10 cellular contexts compared by ENCODE assay signal in the genomic region with DNA sequence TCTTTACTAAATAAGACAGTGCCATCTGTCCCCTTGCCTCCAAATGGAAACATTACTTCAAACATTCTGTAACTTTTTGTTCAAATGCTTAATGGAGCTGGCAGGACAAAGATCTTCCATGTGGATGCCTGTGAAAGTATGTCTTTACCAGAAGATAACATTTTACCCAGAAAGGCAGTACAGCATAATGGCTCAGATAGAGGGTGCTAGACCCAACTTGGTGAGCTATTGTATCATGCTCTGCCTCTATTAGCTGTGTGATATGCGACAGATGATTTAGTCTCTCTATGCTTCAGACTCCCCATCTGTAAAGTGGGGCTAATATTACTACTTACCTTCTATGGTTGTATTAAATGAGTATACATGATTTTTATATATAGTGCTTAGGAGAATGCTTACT. TPM values are rescaled to one million over a fixed set of nuclear protein-coding genes. Genes with fewer than 3 reads are reported as not detected.
DNase-seq lines count a peak whose midpoint lies in the region; ATAC-seq, FAIRE-seq and TF ChIP-seq lines count a peak whose summit lies in the region.
"Had no signal": no experiment of that assay in that cellular context is flagged by ENCODE, and none has a peak within 500 bp of the region (broad histone marks: within the 10 kb centered on the region; RNA-seq: fewer than 3 reads in every experiment).

No MANE protein-coding gene starts in this region.

- H3K9me2 ChIP-seq in HCT116 (ENCODE audit: insufficient read depth), result no peaks in the 10 kb centered on the region

- RAD21 ChIA-PET in HCT116 (lab: Charles Lee; ENCODE audit: low non-redundant PET in 1 of 2, low total read pairs in 2 of 2, uncharacterized antibody in 2 of 2, unreplicated experiment in 2 of 2), result no interaction called here

- no peaks in the 10 kb centered on the region for H4K20me1 ChIP-seq in HCT116 (ENCODE audit: insufficient read depth)
- no peaks in the 10 kb centered on the region for H4K20me1 ChIP-seq in keratinocyte (ENCODE audit: control insufficient read depth, extremely low read depth, insufficient read depth, low read length)

- H3K9me1 ChIP-seq in keratinocyte (ENCODE audit: control insufficient read depth, extremely low read depth, insufficient read depth, low read length), result no peaks in the 10 kb centered on the region

- H3K27me3 Mint-ChIP-seq in CD8-positive, alpha-beta T cell (ENCODE audit: low read depth), result no peaks in the 10 kb centered on the region
- H3K27me3 Mint-ChIP-seq in T-helper 17 cell, result peaks cover 6% of the 10 kb centered on the region

- in situ Hi-C loops in GM13976 (cut with MboI; ENCODE audit: low sequenced_read_pairs, unreplicated experiment), result no loop called here

- H3K9me3 Mint-ChIP-seq in CD8-positive, alpha-beta T cell, result no peaks in the 10 kb centered on the region

- H3K36me3 Mint-ChIP-seq in CD8-positive, alpha-beta T cell, result no peaks in the 10 kb centered on the region
- peaks cover 5% of the 10 kb centered on the region for H3K36me3 Mint-ChIP-seq in T-helper 17 cell (ENCODE audit: low read depth)

- TF ChIP-seq CTCF in CD8-positive, alpha-beta T cell (IDR thresholded peaks at IDR 0.05), result no peak
- TF ChIP-seq CTCF in HCT116 (IDR thresholded peaks at IDR 0.05 in 2 of 3, conservative IDR thresholded peaks at IDR 0.05 in 1 of 3; ENCODE audit: borderline replicate concordance in 1 of 3, insufficient read depth in 1 of 3, low read depth in 2 of 3, low read length in 2 of 3), result peak; percentile 3 to 33 (median 26); a peak in 2 of 6 replicates
- TF ChIP-seq CTCF in keratinocyte (optimal IDR thresholded peaks at IDR 0.05 in 1 of 3, IDR thresholded peaks at IDR 0.05 in 1 of 3, conservative IDR thresholded peaks at IDR 0.05 in 1 of 3; ENCODE audit: extremely low read depth in 1 of 3, insufficient read depth in 2 of 3, low read length in 3 of 3), result peak in 2 of 3 experiments; percentile 18 to 25
- no peak for TF ChIP-seq CTCF in GM13976 (IDR thresholded peaks at IDR 0.05; ENCODE audit: borderline replicate concordance, control extremely low read depth, extremely low read depth, insufficient read depth, missing control alignments)

- H3K9ac ChIP-seq in HCT116 (ENCODE audit: low read length), result no peak overlapping the region
- H3K9ac ChIP-seq in keratinocyte (ENCODE audit: control insufficient read depth, extremely low read depth, insufficient read depth, low read length), result no peak overlapping the region

- no peak overlapping the region for H3K27ac Mint-ChIP-seq in CD8-positive, alpha-beta T cell
- H3K27ac Mint-ChIP-seq in T-helper 17 cell, result peak overlapping the region; percentile 71

- no peak overlapping the region for H3K4me2 ChIP-seq in HCT116 (ENCODE audit: low read length)
- no peak overlapping the region for H3K4me2 ChIP-seq in keratinocyte (ENCODE audit: control insufficient read depth, extremely low read depth, insufficient read depth, low read depth, low read length)

- no peak overlapping the region for H3K27ac ChIP-seq in CD8-positive, alpha-beta T cell (ENCODE audit: low read depth, low read length)
- H3K27ac ChIP-seq in HCT116 (ENCODE audit: low read depth, low read length) (no peak overlapping the region), keratinocyte (ENCODE audit: control insufficient read depth, insufficient read depth, low read length) (no peak overlapping the region)
- H3K27ac ChIP-seq: esophagus muscularis mucosa, SK-N-MC had no signal

- H3K9me3 ChIP-seq in CD8-positive, alpha-beta T cell (ENCODE audit: low read length), result no peaks in the 10 kb centered on the region
- no peaks in the 10 kb centered on the region for H3K9me3 ChIP-seq in HCT116 (ENCODE audit: control insufficient read depth in 1 of 2, insufficient read depth in 1 of 2, low read depth in 1 of 2, low read length in 2 of 2)
- no peaks in the 10 kb centered on the region for H3K9me3 ChIP-seq in T-helper 17 cell (ENCODE audit: control insufficient read depth, low read length, poor library complexity, severe bottlenecking)
- H3K9me3 ChIP-seq in keratinocyte (ENCODE audit: control insufficient read depth, low read depth, low read length), result no peaks in the 10 kb centered on the region
- H3K9me3 ChIP-seq: esophagus muscularis mucosa had no signal

- DNase-seq in CD8-positive, alpha-beta T cell, result no peak
- DNase-seq in HCT116 (ENCODE audit: low read depth, low spot score) (no peak), T-helper 17 cell (no peak), keratinocyte (ENCODE audit: low read depth, low spot score) (no peak), LoVo (ENCODE audit: low spot score) (no peak), GM13976 (ENCODE audit: low spot score) (no peak), midbrain (lab: John Stamatoyannopoulos, UW) (no peak), HuH-7 (ENCODE audit: low spot score) (no peak)

- FAIRE-seq in keratinocyte (lab: Jason Lieb, UNC), result no peak

- peak; percentile 40 for ATAC-seq in CD8-positive, alpha-beta T cell
- ATAC-seq in HCT116, result peak; percentile 54; the same call in 1 of the 2 replicates
- peak; percentile 49 for ATAC-seq in T-helper 17 cell

- TF ChIP-seq POLR2A in HCT116 (IDR thresholded peaks at IDR 0.05; ENCODE audit: borderline replicate concordance, extremely low read depth, insufficient read depth, insufficient read length), result no peak

- H3K27me3 ChIP-seq in CD8-positive, alpha-beta T cell (ENCODE audit: insufficient read depth, low read length), result no peaks in the 10 kb centered on the region
- H3K27me3 ChIP-seq in HCT116 (ENCODE audit: insufficient read depth, low read length) (no peaks in the 10 kb centered on the region), keratinocyte (ENCODE audit: control insufficient read depth, extremely low read depth, insufficient read depth, low read length) (no peaks in the 10 kb centered on the region)
- H3K27me3 ChIP-seq: esophagus muscularis mucosa had no signal

- TF ChIP-seq RAD21 in HCT116 (IDR thresholded peaks at IDR 0.05; ENCODE audit: low read depth), result peak; percentile 35

- intact Hi-C loops in CD8-positive, alpha-beta T cell (cut with DNase I, micrococcal nuclease), result no loop called here
- intact Hi-C loops in HCT116 (cut with micrococcal nuclease), result no loop called here

- dilution Hi-C loops in keratinocyte (cut with MboI; ENCODE audit: extremely low pct_ligation_motif_present, low sequenced_read_pairs), result no loop called here

- no peaks in the 10 kb centered on the region for H3K36me3 ChIP-seq in CD8-positive, alpha-beta T cell (ENCODE audit: insufficient read depth, low read length)
- H3K36me3 ChIP-seq in HCT116 (ENCODE audit: control insufficient read depth in 1 of 2, insufficient read depth in 2 of 2, low read length in 2 of 2) (no peaks in the 10 kb centered on the region), keratinocyte (ENCODE audit: control insufficient read depth in 2 of 2, extremely low read depth in 1 of 2, insufficient read depth in 2 of 2, low read length in 2 of 2) (no peaks in the 10 kb centered on the region)
- H3K36me3 ChIP-seq: esophagus muscularis mucosa had no signal

- no peaks in the 10 kb centered on the region for H3K4me1 ChIP-seq in CD8-positive, alpha-beta T cell (ENCODE audit: insufficient read depth, low read length)
- H3K4me1 ChIP-seq in HCT116 (ENCODE audit: control insufficient read depth in 1 of 2, insufficient read depth in 2 of 2, low read length in 2 of 2) (no peaks in the 10 kb centered on the region), keratinocyte (ENCODE audit: control insufficient read depth, extremely low read depth, insufficient read depth, low read length) (no peaks in the 10 kb centered on the region)
- H3K4me1 ChIP-seq: esophagus muscularis mucosa had no signal

- peaks cover 2% of the 10 kb centered on the region for H3K4me1 Mint-ChIP-seq in CD8-positive, alpha-beta T cell (ENCODE audit: low read depth)
- peaks cover 17% of the 10 kb centered on the region for H3K4me1 Mint-ChIP-seq in T-helper 17 cell

- H2AFZ ChIP-seq in HCT116 (ENCODE audit: low read depth, low read length, poor library complexity, severe bottlenecking) (no peak overlapping the region), keratinocyte (ENCODE audit: control insufficient read depth, low read length) (no peak overlapping the region)

- H3K79me2 ChIP-seq in HCT116 (ENCODE audit: insufficient read depth, low read length) (no peaks in the 10 kb centered on the region), keratinocyte (ENCODE audit: control insufficient read depth, insufficient read depth, low read length) (no peaks in the 10 kb centered on the region)

- no peak overlapping the region for H3K4me3 ChIP-seq in CD8-positive, alpha-beta T cell (ENCODE audit: low read depth, low read length)
- H3K4me3 ChIP-seq in HCT116 (replicated peaks in 1 of 2; ENCODE audit: low read depth in 1 of 2, low read length in 2 of 2) (no peak overlapping the region), keratinocyte (ENCODE audit: control insufficient read depth in 2 of 3, extremely low read depth in 1 of 3, insufficient read depth in 2 of 3, low read depth in 1 of 3, low read length in 3 of 3) (no peak overlapping the region)
- H3K4me3 ChIP-seq: esophagus muscularis mucosa, SK-N-MC had no signal

- H3K4me3 Mint-ChIP-seq in CD8-positive, alpha-beta T cell, result no peak overlapping the region
- no peak overlapping the region for H3K4me3 Mint-ChIP-seq in T-helper 17 cell

- BruUV-seq in HCT116 (replicated peaks; lab: Mats Ljungman, UMichigan), result no TSS peak

- POLR2A ChIA-PET in CD8-positive, alpha-beta T cell (lab: Charles Lee), result no interaction called here
- POLR2A ChIA-PET in HCT116 (lab: Charles Lee), result no interaction called here

- CTCF ChIA-PET in CD8-positive, alpha-beta T cell (lab: Charles Lee), result interaction anchor here (1.0 kb wide), 1 partner anchor 13 kb away, joined by 3 read pairs; no protein-coding TSS in a partner anchor
- CTCF ChIA-PET in HCT116 (lab: Charles Lee), result interaction anchor here (1.3 kb wide), 1 partner anchor 9 kb away, joined by 4 read pairs; no protein-coding TSS in a partner anchor

RNA-seq across cellular contexts. Expression of a gene that starts 8.8 kb away (rescaled TPM):
- under 1 TPM; 0.56 to 0.68 TPM for total RNA-seq in CD8-positive, alpha-beta T cell
- total RNA-seq in HCT116 (2021; ENCODE audit: unreplicated experiment) (8.9 TPM), T-helper 17 cell (1 to 10 TPM in 1 of 2 donors, under 1 TPM in 1; 0.77 to 2.0 TPM)
- 5.8 and 5.9 TPM in 2 replicates for polyA plus RNA-seq in HCT116 (2012)
- 0.23 to 0.81 TPM (median 0.76 TPM) in 3 replicates for polyA plus RNA-seq in keratinocyte
- 1.2 TPM for polyA plus RNA-seq in keratinocyte (2011; ENCODE audit: low read depth)
- polyA plus RNA-seq in keratinocyte (2011; cell fraction: cytosol; rRNA removed), result 0.09 and 0.79 TPM in 2 replicates
- 0.31 and 0.45 TPM in 2 replicates for polyA plus RNA-seq in keratinocyte (2011; cell fraction: nucleus; rRNA removed)
- 0.86 and 1.7 TPM in 2 replicates for polyA plus RNA-seq in keratinocyte (2012; ENCODE audit: low replicate concordance)
- not detected in 3 replicates for polyA minus RNA-seq in keratinocyte
- not detected for polyA minus RNA-seq in keratinocyte (2011; cell fraction: cytosol; rRNA and poly(A)+ RNA removed)
- not detected in 2 replicates for polyA minus RNA-seq in keratinocyte (2011; cell fraction: nucleus; rRNA and poly(A)+ RNA removed)

RNA-seq across cellular contexts. Expression of a gene that starts 59.3 kb away (rescaled TPM):
- total RNA-seq in CD8-positive, alpha-beta T cell, result under 1 TPM in 1 of 2 experiments, not detected in 1; 0.19 TPM
- 10.8 TPM for total RNA-seq in HCT116 (2021; ENCODE audit: unreplicated experiment)
- polyA plus RNA-seq in HCT116 (2012), result 4.1 and 5.2 TPM in 2 replicates
- 1 to 10 TPM in 1 of 2 donors, under 1 TPM in 1; 0.67 to 2.1 TPM for total RNA-seq in T-helper 17 cell
- 9.5 to 18.6 TPM (median 12.5 TPM) in 3 replicates for polyA plus RNA-seq in keratinocyte
- polyA plus RNA-seq in keratinocyte (2011; ENCODE audit: low read depth), result 13.9 TPM
- 6.5 and 7.7 TPM in 2 replicates for polyA plus RNA-seq in keratinocyte (2011; cell fraction: cytosol; rRNA removed)
- polyA plus RNA-seq in keratinocyte (2011; cell fraction: nucleus; rRNA removed), result 21.2 and 24.3 TPM in 2 replicates
- 6.2 and 8.0 TPM in 2 replicates for polyA plus RNA-seq in keratinocyte (2012; ENCODE audit: low replicate concordance)
- 13.1 to 30.0 TPM (median 18.0 TPM) in 3 replicates for polyA minus RNA-seq in keratinocyte
- polyA minus RNA-seq in keratinocyte (2011; cell fraction: cytosol; rRNA and poly(A)+ RNA removed), result 14.2 TPM
- polyA minus RNA-seq in keratinocyte (2011; cell fraction: nucleus; rRNA and poly(A)+ RNA removed), result 11.6 and 24.7 TPM in 2 replicates

Comparison
In these comparisons a context has a peak if more than half of its experiments do, and no peak if none do; other contexts are left out.
1. CTCF ChIP-seq: peak in HCT116 (3 of 3) and keratinocyte (2 of 3); none in CD8-positive, alpha-beta T cell (single experiment) and GM13976 (single experiment).
2. Peak in every context shown above with its lines, with median percentiles within 50 percentile points of each other: ATAC-seq.